ENCODE assay signal across 10 cellular contexts in genomic region chr6:89313006-89313405, GRCh38. TPM values are rescaled to one million over a fixed set of nuclear protein-coding genes. Genes with fewer than 3 reads are reported as not detected.
A peak's percentile ranks its signal among the peaks of the same experiment; 100 is the strongest.
DNase-seq lines count a peak whose midpoint lies in the region; ATAC-seq and TF ChIP-seq lines count a peak whose summit lies in the region.
"Had no signal": no experiment of that assay in that cellular context is flagged by ENCODE, and none has a peak within 500 bp of the region (broad histone marks: within the 10 kb centered on the region; RNA-seq: fewer than 3 reads in every experiment).

No MANE protein-coding gene starts in this region.

- in situ Hi-C loops in HAP-1 (cut with MboI; ENCODE audit: low sequenced_read_pairs), result no loop called here

- no peak overlapping the region for H3K4me3 ChIP-seq in HAP-1
- H3K4me3 ChIP-seq in ascending aorta, result no peak overlapping the region

- ATAC-seq in left ventricle myocardium superior, result peak; percentile 87

- DNase-seq in HAP-1 (ENCODE audit: low spot score in 2 of 2) (peak; percentile 37 to 41), ascending aorta (ENCODE audit: low spot score in 2 of 2) (no peak), left ventricle myocardium superior (no peak), stromal cell of bone marrow (ENCODE audit: low read depth) (peak; percentile 91), GDM1 (lab: John Stamatoyannopoulos, UW) (no peak), ecto neural progenitor cell (ENCODE audit: low spot score) (no peak), NCI-H524 treated with DMSO at 0.1 percent for 48 hours (lab: John Stamatoyannopoulos, UW) (no peak), COR-L47 (lab: John Stamatoyannopoulos, UW) (no peak)
- DNase-seq: Karpas-422, T-helper 2 cell had no signal

- TF ChIP-seq CTCF in ascending aorta (IDR thresholded peaks at IDR 0.05), result no peak

- intact Hi-C loops in ascending aorta (cut with DNase I), result loop anchor here (5.0 kb wide), 1 partner anchor 54 kb away; no protein-coding TSS in a partner anchor
- intact Hi-C loops in left ventricle myocardium superior (cut with micrococcal nuclease), result no loop called here

- H3K27me3 ChIP-seq in HAP-1 (ENCODE audit: low read depth), result 0 out of 2 replicates have a peak, but pooled peaks cover 2% of the 10 kb centered on the region
- no peaks in the 10 kb centered on the region for H3K27me3 ChIP-seq in ascending aorta

- H3K27ac ChIP-seq in ascending aorta, result peak overlapping the region; percentile 53 to 65

- H3K36me3 ChIP-seq in HAP-1 (replicated peaks) (no peaks in the 10 kb centered on the region), ascending aorta (peaks cover 0 to 4% of the 10 kb centered on the region in 2 donors)

- H3K9me3 ChIP-seq in HAP-1 (no peaks in the 10 kb centered on the region), ascending aorta (no peaks in the 10 kb centered on the region)

- H3K4me1 ChIP-seq in HAP-1, result peaks cover 22% of the 10 kb centered on the region
- peaks cover 4 to 16% of the 10 kb centered on the region in 2 donors for H3K4me1 ChIP-seq in ascending aorta

RNA-seq across cellular contexts. Expression of gene GABRR2, which starts 2.1 kb away (rescaled TPM):
- total RNA-seq in ascending aorta (0.32 TPM), left ventricle myocardium superior (0.52 TPM)

RNA-seq across cellular contexts. Expression of gene UBE2J1, which starts 39.5 kb away (rescaled TPM):
- 29.5 TPM for total RNA-seq in ascending aorta
- total RNA-seq in left ventricle myocardium superior, result 13.6 TPM

Comparison
In these comparisons a context has a peak if more than half of its experiments do, and no peak if none do; other contexts are left out.
1. DNase-seq: peak in HAP-1 (2 of 2) and stromal cell of bone marrow (single experiment); none in ascending aorta (0 of 2), left ventricle myocardium superior (single experiment), GDM1 (single experiment), ecto neural progenitor cell (single experiment), NCI-H524 treated with DMSO at 0.1 percent for 48 hours (single experiment) and COR-L47 (single experiment).